In genomic region chr7:145863-146262, GRCh38 we compare ENCODE assay signal across 19 cellular contexts. TPM values are rescaled to one million over a fixed set of nuclear protein-coding genes. Genes with fewer than 3 reads are reported as not detected.
"Had no signal": no experiment of that assay in that cellular context is flagged by ENCODE, and none has a peak within 500 bp of the region (broad histone marks: within the 10 kb centered on the region; RNA-seq: fewer than 3 reads in every experiment).

No MANE protein-coding gene starts in this region.

- ATAC-seq: mucosa of descending colon; naive thymus-derived CD8-positive, alpha-beta T cell; right lobe of liver; upper lobe of right lung had no signal

- H3K27me3 Mint-ChIP-seq: stimulated activated naive CD8-positive, alpha-beta T cell treated with anti-CD3 and anti-CD28 coated beads, Interleukin-15, Interleukin-2, amounts not matched to agents 100 ng/mL and 50 ng/mL, for 24 hours had no signal

- H3K4me3 Mint-ChIP-seq: naive thymus-derived CD8-positive, alpha-beta T cell; stimulated activated naive CD8-positive, alpha-beta T cell treated with anti-CD3 and anti-CD28 coated beads, Interleukin-15, Interleukin-2, amounts not matched to agents 100 ng/mL and 50 ng/mL, for 24 hours had no signal

- DNase-seq: islet precursor cell; left ventricle myocardium inferior; midbrain; mucosa of descending colon; naive thymus-derived CD8-positive, alpha-beta T cell; occipital lobe; ovary; right lobe of liver; stimulated activated CD4-positive, alpha-beta T cell treated with anti-CD3 and anti-CD28 coated beads, Interleukin-1b, Interleukin-23, amount 100 ng/mL, for 48 hours; stimulated activated CD4-positive, alpha-beta T cell treated with anti-CD3 and anti-CD28 coated beads, Interleukin-4, amount 100 ng/mL, for 1 hour; stimulated activated naive CD4-positive, alpha-beta T cell; tibial artery; trophoblast cell; upper lobe of right lung; uterus had no signal

- H3K27ac Mint-ChIP-seq: naive thymus-derived CD8-positive, alpha-beta T cell; progenitor cell of endocrine pancreas; stimulated activated naive CD8-positive, alpha-beta T cell treated with anti-CD3 and anti-CD28 coated beads, Interleukin-15, Interleukin-2, amounts not matched to agents 100 ng/mL and 50 ng/mL, for 24 hours had no signal

- H3K9me3 Mint-ChIP-seq: naive thymus-derived CD8-positive, alpha-beta T cell; nephron; neural crest cell; stimulated activated naive CD8-positive, alpha-beta T cell treated with anti-CD3 and anti-CD28 coated beads, Interleukin-15, Interleukin-2, amounts not matched to agents 100 ng/mL and 50 ng/mL, for 24 hours had no signal

RNA-seq across cellular contexts. Expression of gene FAM20C, which starts 46.5 kb away (rescaled TPM):
- polyA plus RNA-seq: naive thymus-derived CD8-positive, alpha-beta T cell had no signal
